Comparison of ENCODE assay signal across 13 cellular contexts in genomic region chr14:97640031-97640430, GRCh38.
"Had no signal": no experiment of that assay in that cellular context is flagged by ENCODE, and none has a peak within 500 bp of the region (broad histone marks: within the 10 kb centered on the region; RNA-seq: fewer than 3 reads in every experiment).

No MANE protein-coding gene starts in this region.

- DNase-seq: activated CD4-positive, alpha-beta T cell treated with anti-CD3 and anti-CD28 coated beads for 48 hours; activated CD8-positive, alpha-beta memory T cell treated with anti-CD3 and anti-CD28 coated beads for 24 hours; activated gamma-delta T cell; activated T-cell treated with anti-CD3 and anti-CD28 coated beads, Interleukin-2, amount 50 U/mL, for 1 hour; aorta; dorsolateral prefrontal cortex; kidney; pancreas; stimulated activated CD4-positive, alpha-beta T cell treated with anti-CD3 and anti-CD28 coated beads, Interleukin-12 subunit alpha, Interleukin-12 subunit beta, amount 100 ng/mL, for 4 hours; stimulated activated CD4-positive, alpha-beta T cell treated with anti-CD3 and anti-CD28 coated beads, Interleukin-2, amount 100 ng/mL, for 48 hours; stimulated activated naive CD8-positive, alpha-beta T cell treated with anti-CD3 and anti-CD28 coated beads, Interleukin-15, Interleukin-2, amounts not matched to agents 100 U/mL and 50 U/mL, for 24 hours; T1000 had no signal

- H3K4me3 Mint-ChIP-seq: neural crest cell had no signal

- ATAC-seq: pancreas; stimulated activated naive CD8-positive, alpha-beta T cell treated with anti-CD3 and anti-CD28 coated beads, Interleukin-15, Interleukin-2, amounts not matched to agents 100 U/mL and 50 U/mL, for 24 hours had no signal

- H3K9me3 Mint-ChIP-seq: neural crest cell had no signal
